Comparison of ENCODE assay signal across 26 cellular contexts in the genomic region with DNA sequence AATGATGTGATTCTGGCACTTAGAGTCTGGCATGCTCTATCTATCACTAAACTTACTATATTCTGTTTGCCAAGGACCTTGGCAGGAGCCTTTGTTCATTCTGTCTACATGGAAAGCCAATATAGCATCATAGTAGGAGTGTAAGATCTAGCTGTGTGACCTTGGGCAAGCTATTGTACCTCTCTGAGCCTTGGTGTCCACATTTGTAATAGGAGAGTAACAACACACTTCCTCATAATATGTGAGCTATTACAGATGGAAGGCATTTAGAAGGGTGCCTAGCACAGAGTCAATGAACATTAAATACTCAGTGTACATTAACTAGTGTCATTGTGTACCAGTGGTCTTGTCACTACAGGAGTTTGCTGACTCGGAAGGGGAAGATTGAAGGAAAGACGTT.
"Had no signal": no experiment of that assay in that cellular context is flagged by ENCODE, and none has a peak within 500 bp of the region (broad histone marks: within the 10 kb centered on the region; RNA-seq: fewer than 3 reads in every experiment).

No MANE protein-coding gene starts in this region.

- H3K9me3 Mint-ChIP-seq: activated naive CD4-positive, alpha-beta T cell treated with anti-CD3 and anti-CD28 coated beads, Interleukin-2, amount 50 U/mL, for 24 hours; activated T-cell treated with anti-CD3 and anti-CD28 coated beads, Interleukin-2, amount 50 U/mL, for 24 hours; activated T-helper 1 cell treated with anti-CD3 and anti-CD28 coated beads, Interleukin-12 subunit alpha, Interleukin-12 subunit beta, Interleukin-2, Interleukin-4 antibody, amounts not matched to agents 30 ng/mL and 10 ng/mL and 1 ng/mL, durations not matched to agents 14 hours and 24 hours and 36 hours; WTC11 had no signal

- DNase-seq: activated CD4-positive, alpha-beta T cell treated with anti-CD3 and anti-CD28 coated beads for 48 hours; activated CD4-positive, alpha-beta T cell treated with anti-CD3 and anti-CD28 coated beads, Interleukin-2, amount 50 U/mL, for 48 hours; activated CD4-positive, CD25-positive, alpha-beta regulatory T cell treated with anti-CD3 and anti-CD28 coated beads, Interleukin-2, amount 50 U/mL, for 72 hours; activated CD8-positive, alpha-beta memory T cell treated with anti-CD3 and anti-CD28 coated beads, Interleukin-2, amount 10 ng/mL, durations not matched to agents 7 days and 5 days; activated effector memory CD4-positive, alpha-beta T cell treated with Interleukin-2 at 50 U/mL for 16 hours; activated naive CD4-positive, alpha-beta T cell; activated T-cell treated with anti-CD3 and anti-CD28 coated beads, Interleukin-2, amount 50 U/mL, for 24 hours; brain microvascular endothelial cell; Karpas-422; MM.1S; NCI-H1105; NCI-H1436; NCI-H1694 treated with DMSO at 0.1 percent for 48 hours; NCI-H2029 treated with DMSO at 0.1 percent for 48 hours; NCI-H345; NCI-H510A treated with DMSO at 0.1 percent for 48 hours; NCI-H69; NK-92 treated with Interleukin-12 subunit alpha and Interleukin-12 subunit beta, amount 100 ng/mL, for 24 hours; SHP77; T-helper 17 cell; T-helper 9 cell had no signal

- H3K4me3 ChIP-seq: Peyer's patch had no signal

- H3K27ac Mint-ChIP-seq: activated CD8-positive, alpha-beta memory T cell treated with anti-CD3 and anti-CD28 coated beads, Interleukin-2, amount 10 ng/mL, durations not matched to agents 7 days and 5 days; activated naive CD4-positive, alpha-beta T cell treated with anti-CD3 and anti-CD28 coated beads, Interleukin-2, amount 50 U/mL, for 24 hours; activated T-cell treated with anti-CD3 and anti-CD28 coated beads, Interleukin-2, amount 50 U/mL, for 24 hours; activated T-helper 1 cell treated with anti-CD3 and anti-CD28 coated beads, Interleukin-12 subunit alpha, Interleukin-12 subunit beta, Interleukin-2, Interleukin-4 antibody, amounts not matched to agents 30 ng/mL and 10 ng/mL and 1 ng/mL, durations not matched to agents 14 hours and 24 hours and 36 hours; T-helper 17 cell; WTC11 had no signal

- ATAC-seq: activated CD8-positive, alpha-beta memory T cell treated with anti-CD3 and anti-CD28 coated beads, Interleukin-2, amount 10 ng/mL, durations not matched to agents 7 days and 5 days; T-helper 17 cell; WTC11 had no signal

- H3K27me3 Mint-ChIP-seq: activated CD8-positive, alpha-beta memory T cell treated with anti-CD3 and anti-CD28 coated beads, Interleukin-2, amount 10 ng/mL, durations not matched to agents 7 days and 5 days had no signal

- H3K27ac ChIP-seq: brain microvascular endothelial cell had no signal

- H3K4me3 Mint-ChIP-seq: activated CD8-positive, alpha-beta memory T cell treated with anti-CD3 and anti-CD28 coated beads, Interleukin-2, amount 10 ng/mL, durations not matched to agents 7 days and 5 days; activated naive CD4-positive, alpha-beta T cell treated with anti-CD3 and anti-CD28 coated beads, Interleukin-2, amount 50 U/mL, for 24 hours; activated T-cell treated with anti-CD3 and anti-CD28 coated beads, Interleukin-2, amount 50 U/mL, for 24 hours; activated T-helper 1 cell treated with anti-CD3 and anti-CD28 coated beads, Interleukin-12 subunit alpha, Interleukin-12 subunit beta, Interleukin-2, Interleukin-4 antibody, amounts not matched to agents 30 ng/mL and 10 ng/mL and 1 ng/mL, durations not matched to agents 14 hours and 24 hours and 36 hours; T-helper 17 cell; WTC11 had no signal

- FAIRE-seq: astrocyte had no signal

- H3K9me3 ChIP-seq: Peyer's patch had no signal

- H3K36me3 Mint-ChIP-seq: activated CD8-positive, alpha-beta memory T cell treated with anti-CD3 and anti-CD28 coated beads, Interleukin-2, amount 10 ng/mL, durations not matched to agents 7 days and 5 days; activated naive CD4-positive, alpha-beta T cell treated with anti-CD3 and anti-CD28 coated beads, Interleukin-2, amount 50 U/mL, for 24 hours; WTC11 had no signal

- H3K4me1 ChIP-seq: Peyer's patch had no signal

- H3K4me1 Mint-ChIP-seq: activated CD8-positive, alpha-beta memory T cell treated with anti-CD3 and anti-CD28 coated beads, Interleukin-2, amount 10 ng/mL, durations not matched to agents 7 days and 5 days; activated naive CD4-positive, alpha-beta T cell treated with anti-CD3 and anti-CD28 coated beads, Interleukin-2, amount 50 U/mL, for 24 hours had no signal

- H3K36me3 ChIP-seq: brain microvascular endothelial cell, Peyer's patch had no signal

- H3K27me3 ChIP-seq: brain microvascular endothelial cell, Peyer's patch had no signal
